Comparison of ENCODE assay signal across 8 cellular contexts in the genomic region with DNA sequence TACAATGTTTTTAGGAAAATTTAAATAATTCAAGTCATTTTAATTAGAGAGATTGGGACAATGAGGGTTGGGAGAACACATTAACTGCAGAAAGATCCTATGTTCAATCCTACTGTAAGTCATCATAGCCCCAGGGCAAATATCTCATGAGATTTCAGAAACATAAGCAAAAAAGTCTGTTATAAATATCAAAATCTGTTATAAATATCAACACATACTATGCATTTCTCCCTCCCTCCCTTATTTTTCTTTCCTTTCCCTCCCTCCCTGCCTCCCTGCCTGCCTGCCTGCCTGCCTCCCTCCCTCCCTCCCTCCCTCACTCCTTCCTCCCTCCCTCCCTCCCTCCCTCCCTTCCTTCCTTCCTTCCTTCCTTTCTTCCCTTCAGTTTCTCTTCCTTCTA.
"Had no signal": no experiment of that assay in that cellular context is flagged by ENCODE, and none has a peak within 500 bp of the region (broad histone marks: within the 10 kb centered on the region; RNA-seq: fewer than 3 reads in every experiment).

No MANE protein-coding gene starts in this region.

- H3K27ac ChIP-seq: GM23248, HL-60 had no signal

- H3K4me3 ChIP-seq: GM23248, HAP-1 had no signal

- H3K9ac ChIP-seq: GM23248 had no signal

- H3K36me3 ChIP-seq: HAP-1 had no signal

- H3K9me3 ChIP-seq: HAP-1 had no signal

- DNase-seq: GM23248, GOT3, H7, HFFc6 had no signal

- H2AFZ ChIP-seq: GM23248 had no signal

- FAIRE-seq: HTR-8/SVneo had no signal

- ATAC-seq: HCT116 had no signal

- H3K4me1 ChIP-seq: HAP-1 had no signal
